ENCODE assay signal across 27 cellular contexts in the genomic region with DNA sequence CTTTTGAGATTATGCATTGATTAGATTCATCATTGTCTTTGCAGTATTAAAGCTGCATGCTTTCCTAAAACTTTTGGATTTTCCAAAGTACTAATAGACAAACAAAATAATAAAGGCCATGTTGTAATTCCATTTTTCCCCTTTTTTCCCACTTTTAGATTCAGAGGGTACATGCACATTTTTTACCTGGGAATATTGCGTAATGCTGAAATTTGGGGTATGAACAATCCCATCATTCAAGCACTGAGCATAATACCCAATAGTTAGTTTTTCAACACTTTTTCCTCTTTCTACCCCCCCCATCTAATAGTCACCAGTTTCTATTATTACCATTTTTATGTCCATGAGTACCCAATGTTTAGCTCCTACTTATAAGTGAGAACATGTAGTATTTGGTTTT.
"Had no signal": no experiment of that assay in that cellular context is flagged by ENCODE, and none has a peak within 500 bp of the region (broad histone marks: within the 10 kb centered on the region; RNA-seq: fewer than 3 reads in every experiment).

No MANE protein-coding gene starts in this region.

- DNase-seq: stimulated activated CD4-positive, alpha-beta T cell treated with anti-CD3 and anti-CD28 coated beads, Interleukin-2, amount 100 ng/mL, for 48 hours; stimulated activated CD4-positive, alpha-beta T cell treated with anti-CD3 and anti-CD28 coated beads, Interleukin-4, amount 100 ng/mL, for 1 hour; stimulated activated CD4-positive, alpha-beta T cell treated with anti-CD3 and anti-CD28 coated beads, Interleukin-4, amount 100 ng/mL, for 24 hours; stimulated activated CD4-positive, alpha-beta T cell treated with anti-CD3 and anti-CD28 coated beads, Interleukin-4, amount 100 ng/mL, for 4 hours; stimulated activated CD8-positive, alpha-beta memory T cell treated with anti-CD3 and anti-CD28 coated beads, Interleukin-4, amount 100 ng/mL, for 48 hours; stimulated activated naive B cell treated with anti-CD40 and anti-IgM and Interleukin-4, amounts not matched to agents 10 μg/mL and 1 μg/mL and 100 μg/mL, for 72 hours; stimulated activated naive CD4-positive, alpha-beta T cell; stimulated activated naive CD4-positive, alpha-beta T cell treated with Interleukin-2 at 50 U/mL for 16 hours; stimulated activated naive CD8-positive, alpha-beta T cell treated with anti-CD3 and anti-CD28 coated beads, Interleukin-15, amount 100 ng/mL, for 72 hours; stimulated activated naive CD8-positive, alpha-beta T cell treated with anti-CD3 and anti-CD28 coated beads, Interleukin-15, Interleukin-2, amounts not matched to agents 100 U/mL and 50 U/mL, for 24 hours; stomach; substantia nigra; testis; thyroid gland; tibial artery; transverse colon; trophoblast cell; upper lobe of left lung; upper lobe of right lung; uterus had no signal

- H3K27me3 ChIP-seq: stomach, suprapubic skin, testis, thyroid gland, tibial artery, tibial nerve, transverse colon, upper lobe of left lung, upper lobe of right lung, uterus, vagina had no signal

- FAIRE-seq: urothelium cell line had no signal

- H3K36me3 ChIP-seq: stomach, suprapubic skin, thoracic aorta, thyroid gland, tibial artery, tibial nerve, transverse colon, upper lobe of left lung, upper lobe of right lung, uterus, vagina had no signal

- H3K27ac ChIP-seq: stomach, suprapubic skin, testis, thoracic aorta, thyroid gland, tibial artery, tibial nerve, transverse colon, upper lobe of left lung, upper lobe of right lung, uterus, vagina had no signal

- H3K4me1 ChIP-seq: stomach, suprapubic skin, testis, thyroid gland, tibial artery, tibial nerve, transverse colon, upper lobe of left lung, upper lobe of right lung, uterus, vagina had no signal

- H3K4me3 ChIP-seq: stomach, suprapubic skin, testis, thoracic aorta, thyroid gland, tibial artery, tibial nerve, transverse colon, upper lobe of left lung, upper lobe of right lung, uterus, vagina had no signal

- ATAC-seq: stimulated activated effector memory CD8-positive, alpha-beta T cell treated with anti-CD3 and anti-CD28 coated beads, Interleukin-12 subunit alpha, Interleukin-12 subunit beta, amount 100 ng/mL, for 72 hours; stimulated activated memory B cell treated with anti-CD40 and anti-IgM and Interleukin-4, amounts not matched to agents 10 μg/mL and 1 μg/mL and 100 μg/mL, for 72 hours; stimulated activated naive B cell treated with anti-CD40 and anti-IgM and Interleukin-4, amounts not matched to agents 10 μg/mL and 1 μg/mL and 100 μg/mL, for 72 hours; stimulated activated naive CD8-positive, alpha-beta T cell treated with anti-CD3 and anti-CD28 coated beads, Interleukin-15, amount 100 ng/mL, for 72 hours; stimulated activated naive CD8-positive, alpha-beta T cell treated with anti-CD3 and anti-CD28 coated beads, Interleukin-15, Interleukin-2, amounts not matched to agents 100 U/mL and 50 U/mL, for 24 hours; upper lobe of right lung had no signal

- H3K9me3 ChIP-seq: stomach, suprapubic skin, testis, thoracic aorta, thyroid gland, tibial artery, tibial nerve, transverse colon, upper lobe of left lung, upper lobe of right lung, uterus, vagina had no signal
